In the genomic region with DNA sequence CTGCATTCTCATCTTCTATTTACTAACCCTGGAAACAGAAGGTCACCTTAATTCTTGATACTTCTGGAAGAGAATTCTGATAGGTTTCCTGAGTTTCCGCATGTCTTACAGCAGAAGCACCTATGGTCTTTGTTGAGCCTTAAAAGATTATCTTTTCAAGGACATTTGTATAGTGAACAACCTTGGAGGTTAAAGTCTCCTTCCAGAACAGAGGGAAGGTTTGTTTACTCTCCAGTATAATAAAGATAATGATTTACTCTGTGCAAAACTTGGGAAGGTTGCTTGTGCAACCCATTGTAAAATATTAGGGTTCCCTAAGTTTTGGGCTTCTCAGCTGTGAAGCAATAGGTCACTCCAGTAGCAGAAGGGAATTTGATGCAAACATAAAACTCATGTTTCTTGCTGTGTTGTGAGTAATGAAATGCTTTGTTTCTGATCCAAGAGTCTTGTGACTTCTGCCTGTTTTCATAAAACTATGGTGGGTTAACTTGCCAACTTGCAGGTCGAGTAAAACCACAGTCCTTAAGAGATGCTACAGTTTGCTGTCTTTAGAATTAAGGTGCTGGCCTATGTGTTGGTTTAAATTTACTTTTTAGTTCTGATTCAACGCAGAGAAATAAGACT, we compare ENCODE assay signal across 27 cellular contexts.
DNase-seq lines count a peak whose midpoint lies in the region; ATAC-seq and TF ChIP-seq lines count a peak whose summit lies in the region.
"Had no signal": no experiment of that assay in that cellular context is flagged by ENCODE, and none has a peak within 500 bp of the region (broad histone marks: within the 10 kb centered on the region; RNA-seq: fewer than 3 reads in every experiment).

No MANE protein-coding gene starts in this region.

- peak overlapping the region; percentile 78 for H3K27ac Mint-ChIP-seq in chondrocyte (ENCODE audit: unreplicated experiment)
- H3K27ac Mint-ChIP-seq in activated T-helper 17 cell treated with anti-CD3 and anti-CD28 coated beads, Interleukin-2, amount 50 U/mL, for 72 hours = no peak overlapping the region
- H3K27ac Mint-ChIP-seq: activated CD4-positive, alpha-beta memory T cell treated with anti-CD3 and anti-CD28 coated beads for 36 hours; stimulated activated naive CD8-positive, alpha-beta T cell treated with anti-CD3 and anti-CD28 coated beads, Interleukin-15, amount 100 ng/mL, for 72 hours had no signal

- H3K9me3 ChIP-seq in hepatocyte (ENCODE audit: low read depth) = no peaks in the 10 kb centered on the region
- no peaks in the 10 kb centered on the region for H3K9me3 ChIP-seq in skeletal muscle satellite cell (replicated peaks; ENCODE audit: low read length)
- H3K9me3 ChIP-seq: esophagus squamous epithelium, SJSA1, thyroid gland, vagina had no signal

- H3K27me3 ChIP-seq in hepatocyte (no peaks in the 10 kb centered on the region), skeletal muscle satellite cell (ENCODE audit: control insufficient read depth, insufficient read depth, low read length) (no peaks in the 10 kb centered on the region)
- H3K27me3 ChIP-seq: esophagus squamous epithelium, SJSA1, thyroid gland, vagina had no signal

- WGBS in hepatocyte (ENCODE audit: low lambda C conversion rate, missing lambda C conversion rate) = 70% methylated on average over 3 of the region's 3 CpGs

- H3K36me3 Mint-ChIP-seq in chondrocyte (ENCODE audit: low read depth) = no peaks in the 10 kb centered on the region
- no peaks in the 10 kb centered on the region for H3K36me3 Mint-ChIP-seq in activated T-helper 17 cell treated with anti-CD3 and anti-CD28 coated beads, Interleukin-2, amount 50 U/mL, for 72 hours (ENCODE audit: low read depth)
- H3K36me3 Mint-ChIP-seq: activated CD4-positive, alpha-beta memory T cell treated with anti-CD3 and anti-CD28 coated beads for 36 hours; CD4-positive, CD25-positive, alpha-beta regulatory T cell had no signal

- no peaks in the 10 kb centered on the region for H3K79me2 ChIP-seq in hepatocyte

- no peak for ATAC-seq in activated T-helper 17 cell treated with anti-CD3 and anti-CD28 coated beads, Interleukin-2, amount 50 U/mL, for 72 hours (replicated peaks)
- no peak for ATAC-seq in GM21381 (IDR thresholded peaks at IDR 0.05; ENCODE audit: unreplicated experiment)
- ATAC-seq: stimulated activated naive CD8-positive, alpha-beta T cell treated with anti-CD3 and anti-CD28 coated beads, Interleukin-15, amount 100 ng/mL, for 72 hours had no signal

- H3K9ac ChIP-seq in skeletal muscle satellite cell (ENCODE audit: low read depth, low read length) = peak overlapping the region; percentile 57
- H3K9ac ChIP-seq: KMS-11 had no signal

- peaks cover 15% of the 10 kb centered on the region for H3K4me1 Mint-ChIP-seq in chondrocyte (ENCODE audit: low read depth)
- H3K4me1 Mint-ChIP-seq in activated T-helper 17 cell treated with anti-CD3 and anti-CD28 coated beads, Interleukin-2, amount 50 U/mL, for 72 hours = no peaks in the 10 kb centered on the region
- H3K4me1 Mint-ChIP-seq: CD4-positive, CD25-positive, alpha-beta regulatory T cell; stimulated activated naive CD8-positive, alpha-beta T cell treated with anti-CD3 and anti-CD28 coated beads, Interleukin-15, amount 100 ng/mL, for 72 hours had no signal

- H3K4me2 ChIP-seq in hepatocyte (peak overlapping the region; percentile 18), skeletal muscle satellite cell (ENCODE audit: low read length) (peak overlapping the region; percentile 59)
- H3K4me2 ChIP-seq: KMS-11 had no signal

- H3K9me3 Mint-ChIP-seq in chondrocyte (ENCODE audit: low read depth) = peaks cover 3% of the 10 kb centered on the region
- H3K9me3 Mint-ChIP-seq in activated T-helper 17 cell treated with anti-CD3 and anti-CD28 coated beads, Interleukin-2, amount 50 U/mL, for 72 hours = no peaks in the 10 kb centered on the region
- H3K9me3 Mint-ChIP-seq: activated CD4-positive, alpha-beta memory T cell treated with anti-CD3 and anti-CD28 coated beads for 36 hours; CD4-positive, CD25-positive, alpha-beta regulatory T cell; stimulated activated naive CD8-positive, alpha-beta T cell treated with anti-CD3 and anti-CD28 coated beads, Interleukin-15, amount 100 ng/mL, for 72 hours had no signal

- H2AFZ ChIP-seq in hepatocyte = no peak overlapping the region

- no peaks in the 10 kb centered on the region for H3K36me3 ChIP-seq in hepatocyte (replicated peaks; ENCODE audit: insufficient read depth, low read depth)
- H3K36me3 ChIP-seq in skeletal muscle satellite cell (ENCODE audit: insufficient read depth, low read length) = no peaks in the 10 kb centered on the region
- H3K36me3 ChIP-seq: esophagus squamous epithelium, SJSA1, thyroid gland, vagina had no signal

- H3K27me3 Mint-ChIP-seq in chondrocyte (ENCODE audit: low read depth) = no peaks in the 10 kb centered on the region
- H3K27me3 Mint-ChIP-seq in activated T-helper 17 cell treated with anti-CD3 and anti-CD28 coated beads, Interleukin-2, amount 50 U/mL, for 72 hours = no peaks in the 10 kb centered on the region
- H3K27me3 Mint-ChIP-seq: activated CD4-positive, alpha-beta memory T cell treated with anti-CD3 and anti-CD28 coated beads for 36 hours; stimulated activated naive CD8-positive, alpha-beta T cell treated with anti-CD3 and anti-CD28 coated beads, Interleukin-15, amount 100 ng/mL, for 72 hours had no signal

- H3K4me3 ChIP-seq in hepatocyte = no peak overlapping the region
- H3K4me3 ChIP-seq in skeletal muscle satellite cell (ENCODE audit: low read length) = peak overlapping the region; percentile 2
- H3K4me3 ChIP-seq: esophagus squamous epithelium, SJSA1, thyroid gland, vagina had no signal

- no peak overlapping the region for H3K4me3 Mint-ChIP-seq in chondrocyte (ENCODE audit: unreplicated experiment)
- H3K4me3 Mint-ChIP-seq in activated T-helper 17 cell treated with anti-CD3 and anti-CD28 coated beads, Interleukin-2, amount 50 U/mL, for 72 hours = no peak overlapping the region
- H3K4me3 Mint-ChIP-seq: activated CD4-positive, alpha-beta memory T cell treated with anti-CD3 and anti-CD28 coated beads for 36 hours; CD4-positive, CD25-positive, alpha-beta regulatory T cell; stimulated activated naive CD8-positive, alpha-beta T cell treated with anti-CD3 and anti-CD28 coated beads, Interleukin-15, amount 100 ng/mL, for 72 hours had no signal

- H3K9me2 ChIP-seq in hepatocyte (replicated peaks; ENCODE audit: insufficient read depth) = no peaks in the 10 kb centered on the region

- peak overlapping the region; percentile 43 for H3K27ac ChIP-seq in hepatocyte
- H3K27ac ChIP-seq: esophagus squamous epithelium, KMS-11, SJSA1, thyroid gland, vagina had no signal

- DNase-seq in HCEC 1CT (peak; percentile 53), chondrocyte (ENCODE audit: low spot score) (no peak), hepatocyte (ENCODE audit: low spot score) (no peak), AG08395 (ENCODE audit: low spot score) (no peak), NCI-H748 treated with DMSO at 0.1 percent for 48 hours (lab: John Stamatoyannopoulos, UW) (no peak)
- DNase-seq: activated CD4-positive, alpha-beta memory T cell treated with anti-CD3 and anti-CD28 coated beads for 36 hours; activated CD8-positive, alpha-beta memory T cell treated with anti-CD3 and anti-CD28 coated beads, Interleukin-2, amount 50 U/mL, for 48 hours; activated naive CD4-positive, alpha-beta T cell treated with anti-CD3 and anti-CD28 coated beads, Interleukin-2, amount 50 U/mL, for 16 hours; aorta; caudate nucleus; CD4-positive, CD25-positive, alpha-beta regulatory T cell; dermis blood vessel endothelial cell; esophagus squamous epithelium; H7; head of caudate nucleus; mammary epithelial cell; NCI-H1436; NCI-H774; stimulated activated CD8-positive, alpha-beta memory T cell treated with anti-CD3 and anti-CD28 coated beads, Interleukin-4, amount 100 ng/mL, for 48 hours; stimulated activated naive CD8-positive, alpha-beta T cell treated with anti-CD3 and anti-CD28 coated beads, Interleukin-15, amount 100 ng/mL, for 72 hours; thyroid gland had no signal

- H3K4me1 ChIP-seq in hepatocyte (ENCODE audit: insufficient read depth) (peaks cover 10% of the 10 kb centered on the region), skeletal muscle satellite cell (ENCODE audit: control insufficient read depth, insufficient read depth, low read length) (peaks cover 36% of the 10 kb centered on the region)
- H3K4me1 ChIP-seq: esophagus squamous epithelium, SJSA1, thyroid gland, vagina had no signal

- no peak for TF ChIP-seq CTCF in chondrocyte (IDR thresholded peaks at IDR 0.05)
- no peak for TF ChIP-seq CTCF in hepatocyte (IDR thresholded peaks at IDR 0.05; ENCODE audit: poor library complexity)

- H4K20me1 ChIP-seq in hepatocyte (ENCODE audit: insufficient read depth, poor library complexity, severe bottlenecking) = no peaks in the 10 kb centered on the region
